26 cellular contexts compared by ENCODE assay signal in the genomic region with DNA sequence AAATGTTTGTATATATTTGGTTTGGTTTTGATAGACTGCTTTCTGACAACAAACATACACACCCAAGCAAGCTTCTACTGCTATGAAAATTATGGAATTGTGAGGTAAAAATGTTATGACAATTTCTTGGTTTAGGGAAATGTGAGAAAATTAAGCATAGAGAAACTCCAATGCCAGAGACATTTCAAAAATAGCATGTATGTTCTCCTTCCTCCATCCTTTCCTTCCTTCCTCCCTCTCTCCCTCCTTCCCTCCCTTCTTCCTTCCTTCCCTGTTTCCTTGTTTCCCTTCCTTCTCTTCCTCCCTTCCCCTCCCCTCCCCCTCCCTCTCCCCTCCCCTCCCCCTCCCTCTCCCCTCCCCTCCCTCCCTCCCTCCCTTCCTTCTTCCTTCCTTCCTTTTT. TPM values are rescaled to one million over a fixed set of nuclear protein-coding genes. Genes with fewer than 3 reads are reported as not detected.
"Had no signal": no experiment of that assay in that cellular context is flagged by ENCODE, and none has a peak within 500 bp of the region (broad histone marks: within the 10 kb centered on the region; RNA-seq: fewer than 3 reads in every experiment).

No MANE protein-coding gene starts in this region.

- H3K27ac ChIP-seq: brain microvascular endothelial cell, coronary artery, esophagus muscularis mucosa, foreskin keratinocyte, gastroesophageal sphincter, WERI-Rb-1 had no signal

- H3K36me3 ChIP-seq: brain microvascular endothelial cell, esophagus muscularis mucosa, gastroesophageal sphincter had no signal

- ATAC-seq: activated CD4-positive, CD25-positive, alpha-beta regulatory T cell treated with anti-CD3 and anti-CD28 coated beads, Interleukin-2, amount 50 U/mL, for 24 hours; activated CD8-positive, alpha-beta T cell treated with anti-CD3 and anti-CD28 coated beads for 36 hours; activated T-cell treated with anti-CD3 and anti-CD28 coated beads, Interleukin-2, amount 50 U/mL, for 4 hours; activated T-helper 17 cell treated with anti-CD3 and anti-CD28 coated beads, Interleukin-2, amount 50 U/mL, for 72 hours; effector memory CD8-positive, alpha-beta T cell; gastroesophageal sphincter; T-helper 17 cell had no signal

- DNase-seq: activated B cell treated with CpG ODN at 0.5 μM for 24 hours; activated CD4-positive, alpha-beta T cell treated with anti-CD3 and anti-CD28 coated beads for 48 hours; activated CD4-positive, alpha-beta T cell treated with anti-CD3 and anti-CD28 coated beads, Interleukin-2, amount 50 U/mL, for 1 hour; activated CD4-positive, alpha-beta T cell treated with anti-CD3 and anti-CD28 coated beads, Interleukin-2, amount 50 U/mL, for 48 hours; activated CD8-positive, alpha-beta memory T cell treated with anti-CD3 and anti-CD28 coated beads for 24 hours; activated CD8-positive, alpha-beta T cell treated with anti-CD3 and anti-CD28 coated beads for 36 hours; activated effector memory CD4-positive, alpha-beta T cell treated with Interleukin-2 at 50 U/mL for 16 hours; activated gamma-delta T cell treated with Interleukin-2 at 50 U/mL for 16 hours; activated naive CD4-positive, alpha-beta T cell treated with anti-CD3 and anti-CD28 coated beads, Interleukin-2, amount 50 U/mL, for 16 hours; activated naive CD4-positive, alpha-beta T cell treated with Interleukin-2 at 50 U/mL for 16 hours; activated T-cell treated with anti-CD3 and anti-CD28 coated beads, Interleukin-2, amount 50 U/mL, for 4 hours; amniotic stem cell; effector CD4-positive, alpha-beta T cell; effector memory CD8-positive, alpha-beta T cell; erythroblast; T-helper 1 cell; T-helper 17 cell; T1000; WERI-Rb-1 had no signal

- H3K4me3 ChIP-seq: coronary artery, esophagus muscularis mucosa, gastroesophageal sphincter had no signal

- H3K4me1 ChIP-seq: esophagus muscularis mucosa, gastroesophageal sphincter had no signal

- H3K9me3 ChIP-seq: esophagus muscularis mucosa, gastroesophageal sphincter had no signal

- H3K27me3 ChIP-seq: brain microvascular endothelial cell, esophagus muscularis mucosa, foreskin keratinocyte, gastroesophageal sphincter had no signal

RNA-seq across cellular contexts. Expression of a gene that starts 14.9 kb away (rescaled TPM):
- total RNA-seq: activated CD8-positive, alpha-beta T cell treated with anti-CD3 and anti-CD28 coated beads for 36 hours; activated T-cell treated with anti-CD3 and anti-CD28 coated beads, Interleukin-2, amount 50 U/mL, for 4 hours; activated T-helper 17 cell treated with anti-CD3 and anti-CD28 coated beads, Interleukin-2, amount 50 U/mL, for 72 hours had no signal
